ENCODE assay signal across 9 cellular contexts in the genomic region with DNA sequence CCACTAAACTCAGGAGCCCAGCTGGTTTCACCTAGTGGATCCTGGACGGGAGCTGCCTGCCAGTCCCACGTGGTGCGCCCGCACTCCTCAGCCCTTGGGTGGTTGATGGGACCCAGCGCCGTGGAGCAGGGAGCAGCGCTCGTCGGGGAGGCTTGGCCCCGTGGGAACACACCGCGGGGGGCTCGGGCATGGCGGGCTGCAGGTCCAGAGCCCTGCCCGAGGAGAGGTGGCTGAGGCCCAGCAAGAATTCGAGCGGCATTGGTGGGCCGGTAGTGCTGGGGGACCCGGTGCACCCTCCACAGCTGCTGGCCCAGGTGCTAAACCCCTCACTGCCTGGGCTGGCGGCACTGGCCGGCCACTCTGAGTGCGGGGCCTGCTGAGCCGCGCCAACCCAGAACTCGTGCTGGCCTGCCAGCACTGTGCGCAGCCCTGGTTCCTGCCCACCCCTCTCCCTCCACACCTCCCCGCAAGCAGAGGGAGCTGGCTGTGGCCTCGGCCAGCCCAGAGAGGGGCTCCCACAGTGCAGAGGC.
"Had no signal": no experiment of that assay in that cellular context is flagged by ENCODE, and none has a peak within 500 bp of the region (broad histone marks: within the 10 kb centered on the region; RNA-seq: fewer than 3 reads in every experiment).

No MANE protein-coding gene starts in this region.

- H3K4me1 Mint-ChIP-seq: GM23338, H9 had no signal

- H3K36me3 ChIP-seq: HAP-1 had no signal

- H3K4me3 Mint-ChIP-seq: GM23338, H9, HFFc6 had no signal

- DNase-seq: GM23248, GOT3, H7, H9, HCEC 1CT, HFFc6 had no signal

- H3K9me3 ChIP-seq: HAP-1 had no signal

- H3K9me3 Mint-ChIP-seq: HFFc6 had no signal

- H3K4me1 ChIP-seq: HAP-1 had no signal

- H3K4me3 ChIP-seq: GM23248, GM23338, HAP-1 had no signal

- H3K27ac ChIP-seq: GM23248 had no signal

- H3K27ac Mint-ChIP-seq: GM23338, H9, HFFc6 had no signal

- ATAC-seq: GM23338, HCT116 had no signal
